ENCODE assay signal across 8 cellular contexts in genomic region chr15:42650208-42651066, GRCh38.
A peak's percentile ranks its signal among the peaks of the same experiment; 100 is the strongest.
DNase-seq lines count a peak whose midpoint lies in the region; ATAC-seq, FAIRE-seq and TF ChIP-seq lines count a peak whose summit lies in the region.

No MANE protein-coding gene starts in this region.

- H3K9me3 Mint-ChIP-seq in activated T-helper 1 cell treated with anti-CD3 and anti-CD28 coated beads, Interleukin-12 subunit alpha, Interleukin-12 subunit beta, Interleukin-2, Interleukin-4 antibody, amounts not matched to agents 30 ng/mL and 10 ng/mL and 1 ng/mL, durations not matched to agents 14 hours and 24 hours and 36 hours, result no peaks in the 10 kb centered on the region
- no peaks in the 10 kb centered on the region for H3K9me3 Mint-ChIP-seq in osteocyte (ENCODE audit: unreplicated experiment)

- peak; percentile 71 for ATAC-seq in GM18907 (IDR thresholded peaks at IDR 0.05; ENCODE audit: unreplicated experiment)

- H3K4me3 Mint-ChIP-seq in activated T-helper 1 cell treated with anti-CD3 and anti-CD28 coated beads, Interleukin-12 subunit alpha, Interleukin-12 subunit beta, Interleukin-2, Interleukin-4 antibody, amounts not matched to agents 30 ng/mL and 10 ng/mL and 1 ng/mL, durations not matched to agents 14 hours and 24 hours and 36 hours, result no peak overlapping the region
- no peak overlapping the region for H3K4me3 Mint-ChIP-seq in osteocyte (ENCODE audit: unreplicated experiment)

- intact Hi-C loops in activated T-helper 1 cell treated with anti-CD3 and anti-CD28 coated beads, Interleukin-12 subunit alpha, Interleukin-12 subunit beta, Interleukin-2, Interleukin-4 antibody, amounts not matched to agents 30 ng/mL and 10 ng/mL and 1 ng/mL, durations not matched to agents 14 hours and 24 hours and 36 hours (cut with micrococcal nuclease), result loop anchor here (1.0 to 2.0 kb wide), 7 partner anchors 30 to 378 kb away; partner anchors contain the start of genes GANC, HAUS2, LRRC57 and SNAP23

- DNase-seq in AML-193 (lab: John Stamatoyannopoulos, UW) (peak; percentile 78 to 79), KG1 (lab: John Stamatoyannopoulos, UW) (peak; percentile 72), RCC 7860 (ENCODE audit: low spot score) (peak; percentile 64), foreskin melanocyte (peak; percentile 48), osteocyte (ENCODE audit: extremely low spot score, unreplicated experiment) (no peak), ureter (ENCODE audit: low spot score) (peak; percentile 67)
- peak; percentile 61 for DNase-seq in activated T-helper 1 cell treated with anti-CD3 and anti-CD28 coated beads, Interleukin-12 subunit alpha, Interleukin-12 subunit beta, Interleukin-2, Interleukin-4 antibody, amounts not matched to agents 30 ng/mL and 10 ng/mL and 1 ng/mL, durations not matched to agents 14 hours and 24 hours and 36 hours (ENCODE audit: low spot score)

- FAIRE-seq in RCC 7860 (lab: Jason Lieb, UNC), result peak; percentile 44

- H3K27ac Mint-ChIP-seq in activated T-helper 1 cell treated with anti-CD3 and anti-CD28 coated beads, Interleukin-12 subunit alpha, Interleukin-12 subunit beta, Interleukin-2, Interleukin-4 antibody, amounts not matched to agents 30 ng/mL and 10 ng/mL and 1 ng/mL, durations not matched to agents 14 hours and 24 hours and 36 hours, result no peak overlapping the region
- H3K27ac Mint-ChIP-seq in osteocyte (ENCODE audit: unreplicated experiment), result no peak overlapping the region

- peaks cover 1% of the 10 kb centered on the region for H3K36me3 Mint-ChIP-seq in activated T-helper 1 cell treated with anti-CD3 and anti-CD28 coated beads, Interleukin-12 subunit alpha, Interleukin-12 subunit beta, Interleukin-2, Interleukin-4 antibody, amounts not matched to agents 30 ng/mL and 10 ng/mL and 1 ng/mL, durations not matched to agents 14 hours and 24 hours and 36 hours (ENCODE audit: low read depth)
- peaks cover 19% of the 10 kb centered on the region for H3K36me3 Mint-ChIP-seq in osteocyte (ENCODE audit: unreplicated experiment)

- peaks cover under 1% of the 10 kb centered on the region for H3K27me3 Mint-ChIP-seq in activated T-helper 1 cell treated with anti-CD3 and anti-CD28 coated beads, Interleukin-12 subunit alpha, Interleukin-12 subunit beta, Interleukin-2, Interleukin-4 antibody, amounts not matched to agents 30 ng/mL and 10 ng/mL and 1 ng/mL, durations not matched to agents 14 hours and 24 hours and 36 hours (ENCODE audit: insufficient read depth)
- H3K27me3 Mint-ChIP-seq in osteocyte (ENCODE audit: unreplicated experiment), result no peaks in the 10 kb centered on the region

- peak; percentile 82 for TF ChIP-seq CTCF in osteocyte (IDR thresholded peaks at IDR 0.05)

- peaks cover 20% of the 10 kb centered on the region for H3K4me1 Mint-ChIP-seq in activated T-helper 1 cell treated with anti-CD3 and anti-CD28 coated beads, Interleukin-12 subunit alpha, Interleukin-12 subunit beta, Interleukin-2, Interleukin-4 antibody, amounts not matched to agents 30 ng/mL and 10 ng/mL and 1 ng/mL, durations not matched to agents 14 hours and 24 hours and 36 hours (ENCODE audit: low read depth)
- H3K4me1 Mint-ChIP-seq in osteocyte (ENCODE audit: unreplicated experiment), result peaks cover 5% of the 10 kb centered on the region
